In the genomic region with DNA sequence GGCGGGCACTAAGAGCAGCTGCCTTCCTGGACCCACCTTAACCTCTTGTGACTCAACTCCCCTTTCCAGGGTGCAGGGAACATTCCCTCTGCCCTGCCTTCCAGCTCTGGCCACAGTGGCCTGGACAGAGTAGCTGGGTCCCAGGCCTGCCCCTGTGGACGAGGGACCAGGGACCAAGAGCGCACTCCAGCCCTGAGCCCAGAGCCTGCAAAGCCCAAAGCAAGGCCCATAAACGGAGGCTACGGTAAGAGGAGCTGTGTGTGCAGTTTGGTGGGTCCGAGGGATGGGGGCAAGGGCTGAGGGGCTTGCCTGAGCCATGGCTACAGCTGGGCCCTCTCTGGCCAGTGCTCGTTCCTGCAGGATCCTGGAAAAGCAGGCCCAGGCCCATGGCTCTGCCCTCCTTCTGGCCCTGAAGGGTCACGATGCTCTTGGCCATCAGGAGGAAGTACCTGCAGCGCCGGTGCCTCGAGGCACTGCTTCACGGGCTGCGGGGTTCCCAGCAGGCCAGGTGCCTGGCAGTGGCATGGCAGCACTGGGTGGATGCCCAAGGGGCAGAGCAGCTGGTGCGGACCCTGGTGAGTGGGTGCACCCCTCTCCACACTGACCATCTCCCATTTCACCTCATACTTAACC, we compare ENCODE assay signal across 11 cellular contexts. TPM values are rescaled to one million over a fixed set of nuclear protein-coding genes. Genes with fewer than 3 reads are reported as not detected.
DNase-seq lines count a peak whose midpoint lies in the region; ATAC-seq, FAIRE-seq and TF ChIP-seq lines count a peak whose summit lies in the region.
"Had no signal": no experiment of that assay in that cellular context is flagged by ENCODE, and none has a peak within 500 bp of the region (broad histone marks: within the 10 kb centered on the region; RNA-seq: fewer than 3 reads in every experiment).

No MANE protein-coding gene starts in this region.

- no peaks in the 10 kb centered on the region for H3K27me3 Mint-ChIP-seq in type B pancreatic cell

- TF ChIP-seq CTCF in heart left ventricle (IDR thresholded peaks at IDR 0.05) (no peak), ovary (IDR thresholded peaks at IDR 0.05) (no peak), type B pancreatic cell (conservative IDR thresholded peaks at IDR 0.05) (no peak)

- no peaks in the 10 kb centered on the region for H3K27me3 ChIP-seq in adipocyte (replicated peaks; ENCODE audit: control insufficient read depth, insufficient read depth, low read length)
- no peaks in the 10 kb centered on the region for H3K27me3 ChIP-seq in heart left ventricle
- no peaks in the 10 kb centered on the region for H3K27me3 ChIP-seq in ovary

- no peak overlapping the region for H3K4me3 Mint-ChIP-seq in type B pancreatic cell
- H3K4me3 Mint-ChIP-seq: natural killer cell had no signal

- no peaks in the 10 kb centered on the region for H3K9me3 ChIP-seq in adipocyte (ENCODE audit: control insufficient read depth, low read length)
- no peaks in the 10 kb centered on the region for H3K9me3 ChIP-seq in heart left ventricle
- H3K9me3 ChIP-seq in ovary = no peaks in the 10 kb centered on the region

- peak overlapping the region; percentile 67 for H3K4me3 ChIP-seq in adipocyte (ENCODE audit: low read length)
- peak overlapping the region in 1 of 12 donors; percentile 3 for H3K4me3 ChIP-seq in heart left ventricle
- H3K4me3 ChIP-seq in ovary = no peak overlapping the region

- DNase-seq in adipocyte (ENCODE audit: low read depth) (no peak), heart left ventricle (no peak), ovary (peak in 2 of 5 donors; percentile 53 to 58), type B pancreatic cell (ENCODE audit: extremely low spot score, unreplicated experiment) (no peak), DMS153 (lab: John Stamatoyannopoulos, UW) (no peak), T-helper 9 cell (no peak), frontal cortex (ENCODE audit: low spot score in 2 of 2) (no peak)
- DNase-seq: activated naive CD4-positive, alpha-beta T cell treated with anti-CD3 and anti-CD28 coated beads, Interleukin-2, amount 50 U/mL, for 16 hours; natural killer cell; NCI-H1092 had no signal

- H3K27ac ChIP-seq in heart left ventricle (peak overlapping the region; percentile 76 to 99 (median 98)), ovary (peak overlapping the region; percentile 56 to 98)

- H3K4me1 Mint-ChIP-seq in type B pancreatic cell (ENCODE audit: unreplicated experiment) = peaks cover 9% of the 10 kb centered on the region

- H3K27ac Mint-ChIP-seq in type B pancreatic cell = peak overlapping the region; percentile 79
- H3K27ac Mint-ChIP-seq: natural killer cell had no signal

- ATAC-seq in heart left ventricle (no peak), HG03280 (IDR thresholded peaks at IDR 0.05; ENCODE audit: unreplicated experiment) (no peak)
- ATAC-seq: natural killer cell had no signal

- peaks cover 13% of the 10 kb centered on the region for H3K36me3 Mint-ChIP-seq in type B pancreatic cell
- H3K36me3 Mint-ChIP-seq: natural killer cell had no signal

- peaks cover 9% of the 10 kb centered on the region for H3K36me3 ChIP-seq in adipocyte (ENCODE audit: control insufficient read depth, insufficient read depth, low read length, severe bottlenecking)
- peaks cover 0 to 28% (median 11%) of the 10 kb centered on the region in 9 donors for H3K36me3 ChIP-seq in heart left ventricle
- H3K36me3 ChIP-seq in ovary = no peaks in the 10 kb centered on the region

- peak overlapping the region; percentile 77 for H3K9ac ChIP-seq in adipocyte (ENCODE audit: low read length)

- H3K9me3 Mint-ChIP-seq in type B pancreatic cell = no peaks in the 10 kb centered on the region
- H3K9me3 Mint-ChIP-seq: natural killer cell had no signal

- H3K4me1 ChIP-seq in adipocyte (ENCODE audit: control insufficient read depth, insufficient read depth, low read length) = peaks cover 60% of the 10 kb centered on the region
- peaks cover 35 to 86% (median 79%) of the 10 kb centered on the region in 12 donors for H3K4me1 ChIP-seq in heart left ventricle
- peaks cover 39% of the 10 kb centered on the region for H3K4me1 ChIP-seq in ovary (ENCODE audit: insufficient read depth)

- WGBS in heart left ventricle, 4 donors = 72 to 81% (median 76%) methylated on average over 11 to 14 of the region's 14 CpGs
- 71 to 77% (median 73%) methylated on average over 14 of the region's 14 CpGs for WGBS in ovary, 3 donors

- TF ChIP-seq EP300 in ovary (IDR thresholded peaks at IDR 0.05) = no peak

- FAIRE-seq in frontal cortex (lab: Jason Lieb, UNC) = no peak

- TF ChIP-seq POLR2A in heart left ventricle (IDR thresholded peaks at IDR 0.05) = peak in 1 of 2 donors; percentile 11
- no peak for TF ChIP-seq POLR2A in ovary (IDR thresholded peaks at IDR 0.05)

- intact Hi-C loops in heart left ventricle (cut with DNase I) = loop anchor here in 4 of 10 donors (1.0 to 10.0 kb wide), 3 partner anchors 15 to 53 kb away; a partner anchor contains a TSS
- intact Hi-C loops in ovary (cut with DNase I) = loop anchor here in 2 of 4 donors (2.0 to 5.0 kb wide), 2 partner anchors 15 to 51 kb away; a partner anchor contains a TSS

RNA-seq across cellular contexts. Expression of a gene that starts 17.8 kb away (rescaled TPM):
- total RNA-seq in heart left ventricle = 10 to 100 TPM; 26.9 to 61.2 (median 38.1) TPM
- polyA plus RNA-seq in heart left ventricle = 10 to 100 TPM; 21.9 to 45.9 TPM
- 100 to 1,000 TPM in 1 of 7 donors, 10 to 100 TPM in 6; 41.2 to 161 (median 56.7) TPM for total RNA-seq in ovary
- 10 to 100 TPM; 13.1 to 25.0 TPM for polyA plus RNA-seq in ovary
- total RNA-seq in type B pancreatic cell (ENCODE audit: low replicate concordance) = 30.1 and 33.4 TPM in 2 replicates
- total RNA-seq in frontal cortex = 24.5 TPM

RNA-seq across cellular contexts. Expression of a gene that starts 18.1 kb away (rescaled TPM):
- total RNA-seq in heart left ventricle (10 to 100 TPM; 11.6 to 21.5 (median 17.2) TPM), ovary (10 to 100 TPM; 11.7 to 39.7 (median 32.1) TPM), type B pancreatic cell (ENCODE audit: low replicate concordance) (21.3 and 31.1 TPM in 2 replicates), frontal cortex (14.7 TPM)
- polyA plus RNA-seq in heart left ventricle (10 to 100 TPM; 10.2 to 17.2 TPM), ovary (10 to 100 TPM; 14.6 to 16.7 TPM)

RNA-seq across cellular contexts. Expression of a gene that starts 25.9 kb away (rescaled TPM):
- total RNA-seq in heart left ventricle = 1 to 10 TPM; 1.5 to 7.6 (median 3.1) TPM
- polyA plus RNA-seq in heart left ventricle = 1 to 10 TPM; 4.1 to 4.9 TPM
- 1 to 10 TPM in 3 of 7 donors, under 1 TPM in 3, not detected in 1; 0.48 to 1.8 (median 1.1) TPM for total RNA-seq in ovary
- 1 to 10 TPM in 1 of 2 donors, not detected in 1; 4.4 TPM for polyA plus RNA-seq in ovary
- 0.40 TPM in 1 of 2 replicates, not detected in the other for total RNA-seq in type B pancreatic cell (ENCODE audit: low replicate concordance)
- not detected for total RNA-seq in frontal cortex

RNA-seq across cellular contexts. Expression of a gene that starts 52.0 kb away (rescaled TPM):
- 10 to 100 TPM; 11.8 to 36.7 (median 24.5) TPM for total RNA-seq in heart left ventricle
- polyA plus RNA-seq in heart left ventricle = 100 to 1,000 TPM in 1 of 2 donors, 10 to 100 TPM in 1; 18.2 to 134 TPM
- total RNA-seq in ovary = 10 to 100 TPM; 24.5 to 53.2 (median 31.1) TPM
- polyA plus RNA-seq in ovary = 10 to 100 TPM in 1 of 2 donors, 1 to 10 TPM in 1; 5.9 to 38.2 TPM
- total RNA-seq in type B pancreatic cell (ENCODE audit: low replicate concordance) = 38.0 and 38.6 TPM in 2 replicates
- total RNA-seq in frontal cortex = 2.4 TPM

RNA-seq across cellular contexts. Expression of a gene that starts 59.7 kb away (rescaled TPM):
- 1,000 to 10,000 TPM in 1 of 9 donors, 100 to 1,000 TPM in 8; 126 to 3,156 (median 279) TPM for total RNA-seq in heart left ventricle
- 1,000 to 10,000 TPM in 1 of 2 donors, 10 to 100 TPM in 1; 59.9 to 1,418 TPM for polyA plus RNA-seq in heart left ventricle
- total RNA-seq in ovary = 1 to 10 TPM in 2 of 7 donors, under 1 TPM in 2, not detected in 3; 0.83 to 2.5 (median 1.2) TPM
- polyA plus RNA-seq in ovary = under 1 TPM in 1 of 2 donors, not detected in 1; 0.86 TPM
- total RNA-seq in type B pancreatic cell (ENCODE audit: low replicate concordance) = not detected in 2 replicates
- 3.3 TPM for total RNA-seq in frontal cortex
- total RNA-seq: natural killer cell had no signal
